Comparison of ENCODE assay signal across 1 cellular context in genomic region chr14:71372411-71372838, GRCh38.
TF ChIP-seq lines count a peak whose summit lies in the region.

No MANE protein-coding gene starts in this region.

TF ChIP-seq in HEK293, 187 proteins besides CTCF, POLR2A, EP300 and RAD21 (continued from another document and continues in another):
- no peak for TF ChIP-seq REST (tag by site-specific recombination; IDR thresholded peaks at IDR 0.05)
- no peak for TF ChIP-seq ELK4 (IDR thresholded peaks at IDR 0.05; ENCODE audit: borderline replicate concordance, low read depth, low read length)
- TF ChIP-seq PRDM6 (tag by site-specific recombination; IDR thresholded peaks at IDR 0.05), result peak; percentile 98
- TF ChIP-seq ZNF223 (tag by site-specific recombination; IDR thresholded peaks at IDR 0.05), result no peak
- peak; percentile 67; the same call in 1 of the 2 replicates for TF ChIP-seq ZSCAN30 (tag by site-specific recombination; IDR thresholded peaks at IDR 0.05)
- no peak for TF ChIP-seq ZBTB7A (tag by site-specific recombination; IDR thresholded peaks at IDR 0.05; ENCODE audit: low read depth)
- TF ChIP-seq TSHZ1 (tag by site-specific recombination; IDR thresholded peaks at IDR 0.05; ENCODE audit: borderline replicate concordance), result peak; percentile 13; the same call in 1 of the 2 replicates
- TF ChIP-seq ZNF132 (tag by site-specific recombination; IDR thresholded peaks at IDR 0.05; ENCODE audit: borderline replicate concordance), result no peak
- TF ChIP-seq KLF16 (tag by site-specific recombination; IDR thresholded peaks at IDR 0.05), result no peak
- TF ChIP-seq ZBTB8A (tag by site-specific recombination; IDR thresholded peaks at IDR 0.05), result no peak
- TF ChIP-seq ZNF623 (tag by site-specific recombination; IDR thresholded peaks at IDR 0.05), result no peak
- TF ChIP-seq ZNF707 (tag by site-specific recombination; IDR thresholded peaks at IDR 0.05), result no peak
- TF ChIP-seq ZNF26 (tag by site-specific recombination; IDR thresholded peaks at IDR 0.05), result no peak
- TF ChIP-seq ZNF175 (tag by site-specific recombination; IDR thresholded peaks at IDR 0.05), result no peak
- no peak for TF ChIP-seq PRDM1 (tag by site-specific recombination; IDR thresholded peaks at IDR 0.05)
- no peak for TF ChIP-seq ZNF140 (tag by site-specific recombination; IDR thresholded peaks at IDR 0.05)
- TF ChIP-seq ZNF211 (tag by site-specific recombination; IDR thresholded peaks at IDR 0.05; ENCODE audit: low read depth), result no peak
- no peak for TF ChIP-seq ZNF16 (tag by site-specific recombination; IDR thresholded peaks at IDR 0.05; ENCODE audit: low read depth)
- no peak for TF ChIP-seq ZNF155 (tag by site-specific recombination; IDR thresholded peaks at IDR 0.05)
- no peak for TF ChIP-seq ZNF391 (tag by site-specific recombination; IDR thresholded peaks at IDR 0.05; ENCODE audit: borderline replicate concordance, low read depth)
- peak; percentile 43; the same call in 1 of the 2 replicates for TF ChIP-seq ZEB2 (tag by site-specific recombination; IDR thresholded peaks at IDR 0.05)
- no peak for TF ChIP-seq ZFHX2 (tag by site-specific recombination; conservative IDR thresholded peaks at IDR 0.05)
- TF ChIP-seq ZNF555 (tag by site-specific recombination; conservative IDR thresholded peaks at IDR 0.05), result no peak
- no peak for TF ChIP-seq ZNF645 (tag by site-specific recombination; IDR thresholded peaks at IDR 0.05)
- TF ChIP-seq ZNF561 (tag by site-specific recombination; IDR thresholded peaks at IDR 0.05; ENCODE audit: borderline replicate concordance), result 0 out of 2 replicates have a peak, but pooled peaks have one; percentile 25
- no peak for TF ChIP-seq ZFP41 (tag by site-specific recombination; IDR thresholded peaks at IDR 0.05; ENCODE audit: borderline replicate concordance)
- TF ChIP-seq ZNF701 (tag by site-specific recombination; IDR thresholded peaks at IDR 0.05), result no peak
- TF ChIP-seq HIC1 (tag by site-specific recombination; IDR thresholded peaks at IDR 0.05), result peak; percentile 62; the same call in 1 of the 2 replicates
- TF ChIP-seq ZNF239 (tag by site-specific recombination; IDR thresholded peaks at IDR 0.05), result no peak
- TF ChIP-seq ZBTB17 (tag by site-specific recombination; IDR thresholded peaks at IDR 0.05), result no peak
- 0 out of 2 replicates have a peak, but pooled peaks have one; percentile 31 for TF ChIP-seq PRDM4 (tag by site-specific recombination; IDR thresholded peaks at IDR 0.05)
- TF ChIP-seq GLI4 (tag by site-specific recombination; IDR thresholded peaks at IDR 0.05), result no peak
- no peak for TF ChIP-seq ZNF404 (tag by site-specific recombination; IDR thresholded peaks at IDR 0.05)
- no peak for TF ChIP-seq ZNF624 (tag by site-specific recombination; IDR thresholded peaks at IDR 0.05)
- TF ChIP-seq ZNF23 (tag by site-specific recombination; IDR thresholded peaks at IDR 0.05; ENCODE audit: borderline replicate concordance), result no peak
- no peak for TF ChIP-seq ZNF398 (tag by site-specific recombination; IDR thresholded peaks at IDR 0.05)
